21 cellular contexts compared by ENCODE assay signal in genomic region chr2:239523944-239524310, GRCh38.
A peak's percentile ranks its signal among the peaks of the same experiment; 100 is the strongest.
DNase-seq lines count a peak whose midpoint lies in the region; ATAC-seq, FAIRE-seq and TF ChIP-seq lines count a peak whose summit lies in the region.
"Had no signal": no experiment of that assay in that cellular context is flagged by ENCODE, and none has a peak within 500 bp of the region (broad histone marks: within the 10 kb centered on the region; RNA-seq: fewer than 3 reads in every experiment).

No MANE protein-coding gene starts in this region.

- H3K4me1 ChIP-seq in heart right ventricle (peaks cover 0 to 9% (median 4%) of the 10 kb centered on the region in 9 donors), stomach (no peaks in the 10 kb centered on the region)

- FAIRE-seq in islet of Langerhans (lab: Jason Lieb, UNC), result peak; percentile 51
- FAIRE-seq: A204.1, keratinocyte had no signal

- no peak for TF ChIP-seq POLR2A in stomach (IDR thresholded peaks at IDR 0.05)

- no peaks in the 10 kb centered on the region for H3K36me3 ChIP-seq in heart right ventricle
- H3K36me3 ChIP-seq in stomach, result no peaks in the 10 kb centered on the region
- H3K36me3 ChIP-seq: thoracic aorta had no signal

- WGBS in heart right ventricle, 2 donors, result 45 to 58% methylated on average over 2 of the region's 2 CpGs
- 17 to 50% (median 38%) methylated on average over 2 of the region's 2 CpGs for WGBS in stomach, 5 donors

- intact Hi-C loops in Right ventricle myocardium superior (cut with DNase I), result no loop called here
- intact Hi-C loops in heart right ventricle (cut with DNase I), result no loop called here
- intact Hi-C loops in stomach (cut with DNase I; ENCODE audit: low total_unique reads), result no loop called here

- H3K9me3 ChIP-seq in heart right ventricle, result no peaks in the 10 kb centered on the region
- H3K9me3 ChIP-seq in stomach, result no peaks in the 10 kb centered on the region
- H3K9me3 ChIP-seq: thoracic aorta had no signal

- H3K4me3 ChIP-seq in heart right ventricle (no peak overlapping the region), stomach (no peak overlapping the region)
- H3K4me3 ChIP-seq: PC-9, thoracic aorta had no signal

- no peak for ATAC-seq in Right ventricle myocardium superior (ENCODE audit: poor library complexity)
- no peak for ATAC-seq in heart right ventricle
- ATAC-seq: effector memory CD8-positive, alpha-beta T cell had no signal

- no peak for TF ChIP-seq CTCF in heart right ventricle (IDR thresholded peaks at IDR 0.05)
- no peak for TF ChIP-seq CTCF in stomach (IDR thresholded peaks at IDR 0.05)

- H3K27me3 ChIP-seq in heart right ventricle (peaks cover 0 to 5% (median 0%) of the 10 kb centered on the region in 7 donors), stomach (peaks cover 0 to 26% (median 6%) of the 10 kb centered on the region in 3 donors)

- DNase-seq in Right ventricle myocardium superior, result peak; percentile 37
- DNase-seq in heart right ventricle, result no peak
- peak; percentile 23 for DNase-seq in OCI-M1 (lab: John Stamatoyannopoulos, UW)
- no peak for DNase-seq in NCI-H1930 (lab: John Stamatoyannopoulos, UW)
- DNase-seq in NCI-H2081 treated with DMSO at 0.1 percent for 48 hours (lab: John Stamatoyannopoulos, UW), result no peak
- no peak for DNase-seq in RPMI8226
- no peak for DNase-seq in stomach
- DNase-seq: activated CD4-positive, alpha-beta T cell treated with anti-CD3 and anti-CD28 coated beads for 48 hours; activated CD8-positive, alpha-beta memory T cell treated with anti-CD3 and anti-CD28 coated beads, Interleukin-2, amount 50 U/mL, for 4 hours; activated gamma-delta T cell treated with Interleukin-2 at 50 U/mL for 16 hours; amygdala; cerebellar nuclear complex; effector memory CD8-positive, alpha-beta T cell; midbrain; NCI-H187 treated with DMSO at 0.1 percent for 48 hours; PC-9 had no signal

- H3K27ac ChIP-seq in heart right ventricle (no peak overlapping the region), stomach (no peak overlapping the region)
- H3K27ac ChIP-seq: C4-2B, PC-9, thoracic aorta had no signal

- no peak for TF ChIP-seq EP300 in stomach (IDR thresholded peaks at IDR 0.05)

Comparison
In these comparisons a context has a peak if more than half of its experiments do, and no peak if none do; other contexts are left out.
1. DNase-seq: peak in Right ventricle myocardium superior (single experiment) and OCI-M1 (single experiment); none in heart right ventricle (0 of 2), NCI-H1930 (0 of 2), NCI-H2081 treated with DMSO at 0.1 percent for 48 hours (single experiment), RPMI8226 (single experiment) and stomach (single experiment).